ENCODE assay signal across 22 cellular contexts in genomic region chr13:70390064-70390463, GRCh38.
DNase-seq lines count a peak whose midpoint lies in the region; ATAC-seq, FAIRE-seq and TF ChIP-seq lines count a peak whose summit lies in the region.
"Had no signal": no experiment of that assay in that cellular context is flagged by ENCODE, and none has a peak within 500 bp of the region (broad histone marks: within the 10 kb centered on the region; RNA-seq: fewer than 3 reads in every experiment).

No MANE protein-coding gene starts in this region.

- TF ChIP-seq CTCF in 22Rv1 (IDR thresholded peaks at IDR 0.05) (no peak), A549 (IDR thresholded peaks at IDR 0.05) (no peak), HEK293 (tag by site-specific recombination; IDR thresholded peaks at IDR 0.05) (no peak), chondrocyte (IDR thresholded peaks at IDR 0.05) (no peak)

- no peak for DNase-seq in A549 (ENCODE audit: low read depth in 1 of 2, low spot score in 1 of 2)
- peak; percentile 40 for DNase-seq in left kidney (ENCODE audit: low read depth, low spot score)
- no peak for DNase-seq in stimulated activated CD4-positive, alpha-beta T cell treated with anti-CD3 and anti-CD28 coated beads, Interleukin-15, amount 100 ng/mL, for 24 hours
- no peak for DNase-seq in chondrocyte (ENCODE audit: low spot score)
- no peak for DNase-seq in iPS-NIHi11 (ENCODE audit: low spot score)
- DNase-seq: ACHN; BE2C; C1 segment of cervical spinal cord; Caco-2; Calu3; CD4-positive, alpha-beta T cell; CD8-positive, alpha-beta T cell; DMS79 treated with DMSO at 0.1 percent for 48 hours; GF-D8 had no signal

- H3K9me3 ChIP-seq in A549 (no peaks in the 10 kb centered on the region), HEK293 (ENCODE audit: control insufficient read depth, insufficient read depth, low read depth, low read length) (no peaks in the 10 kb centered on the region)
- H3K9me3 ChIP-seq: BE2C, BLaER1, Caco-2 had no signal

- no peaks in the 10 kb centered on the region for H3K36me3 ChIP-seq in HEK293 (ENCODE audit: control insufficient read depth in 2 of 2, insufficient read depth in 1 of 2, low read length in 2 of 2)
- H3K36me3 ChIP-seq: BE2C, BLaER1 had no signal

- no peak for FAIRE-seq in A549 (lab: Jason Lieb, UNC)
- FAIRE-seq: D721Med, G401.6, GM12891, GM19239 had no signal

- TF ChIP-seq EP300 in A549 (IDR thresholded peaks at IDR 0.05): no peak

- H3K4me2 ChIP-seq in A549: no peak overlapping the region
- H3K4me2 ChIP-seq: BLaER1 had no signal

- TF ChIP-seq POLR2A in A549 (IDR thresholded peaks at IDR 0.05; ENCODE audit: low read length): no peak

- no peak for TF ChIP-seq RAD21 in A549 (conservative IDR thresholded peaks at IDR 0.05 in 1 of 2, IDR thresholded peaks at IDR 0.05 in 1 of 2)

- WGBS in A549 (ENCODE audit: missing lambda C conversion rate): 20% methylated on average over 2 of the region's 3 CpGs

- no peaks in the 10 kb centered on the region for H3K27me3 Mint-ChIP-seq in chondrocyte (ENCODE audit: low read depth)
- H3K27me3 Mint-ChIP-seq: CD4-positive, alpha-beta T cell had no signal

- no peaks in the 10 kb centered on the region for H3K4me1 ChIP-seq in A549
- no peaks in the 10 kb centered on the region for H3K4me1 ChIP-seq in HEK293 (ENCODE audit: control insufficient read depth, insufficient read depth, low read length)
- H3K4me1 ChIP-seq: BE2C, BLaER1 had no signal

- H3K4me3 Mint-ChIP-seq in chondrocyte (ENCODE audit: unreplicated experiment): no peak overlapping the region
- H3K4me3 Mint-ChIP-seq: CD4-positive, alpha-beta T cell; CD8-positive, alpha-beta T cell had no signal

- CTCF ChIA-PET in A549 (lab: Yijun Ruan, JAX) (no interaction called here), HEK293 (lab: Yijun Ruan, JAX) (interaction anchor here (0.6 kb wide), 2 partner anchors 10 to 138 kb away, joined by 3 to 5 read pairs; no protein-coding TSS in a partner anchor)

- H3K4me1 Mint-ChIP-seq in chondrocyte (ENCODE audit: low read depth): no peaks in the 10 kb centered on the region

- POLR2A ChIA-PET in A549 (lab: Yijun Ruan, JAX): no interaction called here
- POLR2A ChIA-PET in HEK293 (lab: Yijun Ruan, JAX): no interaction called here

- no peak for ATAC-seq in A549
- no peak for ATAC-seq in HG03159 (IDR thresholded peaks at IDR 0.05; ENCODE audit: unreplicated experiment)
- ATAC-seq: CD8-positive, alpha-beta T cell had no signal

- no peaks in the 10 kb centered on the region for H3K36me3 Mint-ChIP-seq in chondrocyte (ENCODE audit: low read depth)
- H3K36me3 Mint-ChIP-seq: CD8-positive, alpha-beta T cell had no signal

- no peak overlapping the region for H3K27ac Mint-ChIP-seq in chondrocyte (ENCODE audit: unreplicated experiment)
- H3K27ac Mint-ChIP-seq: CD4-positive, alpha-beta T cell; CD8-positive, alpha-beta T cell had no signal

- H3K9me3 Mint-ChIP-seq in chondrocyte (ENCODE audit: low read depth): no peaks in the 10 kb centered on the region

- H3K4me3 ChIP-seq in A549: no peak overlapping the region
- H3K4me3 ChIP-seq in HEK293 (ENCODE audit: low read depth, low read length): no peak overlapping the region
- H3K4me3 ChIP-seq: BLaER1 had no signal

- H3K27ac ChIP-seq in 22Rv1 (peak overlapping the region; percentile 90), A549 (no peak overlapping the region), HEK293 (ENCODE audit: extremely low read depth, low read depth, low read length) (no peak overlapping the region)
- H3K27ac ChIP-seq: BLaER1 had no signal

TF ChIP-seq in A549, 52 proteins besides CTCF, POLR2A, EP300 and RAD21:
- TF ChIP-seq ZFP36 (IDR thresholded peaks at IDR 0.05; ENCODE audit: borderline replicate concordance, partially characterized antibody) (no peak), EHF (CRISPR knock-in tag; IDR thresholded peaks at IDR 0.05) (no peak), RFX5 (IDR thresholded peaks at IDR 0.05) (no peak), ZC3H11A (IDR thresholded peaks at IDR 0.05) (peak; percentile 32; the same call in 1 of the 2 replicates)

TF ChIP-seq in HEK293, 187 proteins besides CTCF, POLR2A, EP300 and RAD21 (continues in another document):
- TF ChIP-seq ZNF510 (tag by site-specific recombination; IDR thresholded peaks at IDR 0.05; ENCODE audit: insufficient replicate concordance) (no peak), ZNF426 (tag by site-specific recombination; IDR thresholded peaks at IDR 0.05) (peak; percentile 56), ZBTB8A (tag by site-specific recombination; IDR thresholded peaks at IDR 0.05) (no peak), HOXA7 (CRISPR knock-in tag; IDR thresholded peaks at IDR 0.05; ENCODE audit: borderline replicate concordance) (no peak), BCL11B (tag by site-specific recombination; IDR thresholded peaks at IDR 0.05; ENCODE audit: low read depth) (no peak), ZSCAN18 (tag by site-specific recombination; IDR thresholded peaks at IDR 0.05) (no peak), PRDM6 (tag by site-specific recombination; IDR thresholded peaks at IDR 0.05) (no peak), ZNF701 (tag by site-specific recombination; IDR thresholded peaks at IDR 0.05) (no peak), ZNF24 (tag by site-specific recombination; IDR thresholded peaks at IDR 0.05) (no peak), ZNF600 (tag by site-specific recombination; IDR thresholded peaks at IDR 0.05) (no peak), ZNF530 (tag by site-specific recombination; IDR thresholded peaks at IDR 0.05; ENCODE audit: low read depth) (no peak), ZNF140 (tag by site-specific recombination; IDR thresholded peaks at IDR 0.05) (0 out of 2 replicates have a peak, but pooled peaks have one; percentile 46), ZNF416 (tag by site-specific recombination; IDR thresholded peaks at IDR 0.05) (no peak), ZNF843 (tag by site-specific recombination; IDR thresholded peaks at IDR 0.05) (no peak), ZNF558 (tag by site-specific recombination; IDR thresholded peaks at IDR 0.05) (no peak), ZNF37A (tag by site-specific recombination; IDR thresholded peaks at IDR 0.05) (no peak)
- TF ChIP-seq, protein P1, sequence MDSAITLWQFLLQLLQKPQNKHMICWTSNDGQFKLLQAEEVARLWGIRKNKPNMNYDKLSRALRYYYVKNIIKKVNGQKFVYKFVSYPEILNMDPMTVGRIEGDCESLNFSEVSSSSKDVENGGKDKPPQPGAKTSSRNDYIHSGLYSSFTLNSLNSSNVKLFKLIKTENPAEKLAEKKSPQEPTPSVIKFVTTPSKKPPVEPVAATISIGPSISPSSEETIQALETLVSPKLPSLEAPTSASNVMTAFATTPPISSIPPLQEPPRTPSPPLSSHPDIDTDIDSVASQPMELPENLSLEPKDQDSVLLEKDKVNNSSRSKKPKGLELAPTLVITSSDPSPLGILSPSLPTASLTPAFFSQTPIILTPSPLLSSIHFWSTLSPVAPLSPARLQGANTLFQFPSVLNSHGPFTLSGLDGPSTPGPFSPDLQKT (IDR thresholded peaks at IDR 0.05; ENCODE audit: borderline replicate concordance, low read depth, low read length): no peak
- TF ChIP-seq, protein P2, sequence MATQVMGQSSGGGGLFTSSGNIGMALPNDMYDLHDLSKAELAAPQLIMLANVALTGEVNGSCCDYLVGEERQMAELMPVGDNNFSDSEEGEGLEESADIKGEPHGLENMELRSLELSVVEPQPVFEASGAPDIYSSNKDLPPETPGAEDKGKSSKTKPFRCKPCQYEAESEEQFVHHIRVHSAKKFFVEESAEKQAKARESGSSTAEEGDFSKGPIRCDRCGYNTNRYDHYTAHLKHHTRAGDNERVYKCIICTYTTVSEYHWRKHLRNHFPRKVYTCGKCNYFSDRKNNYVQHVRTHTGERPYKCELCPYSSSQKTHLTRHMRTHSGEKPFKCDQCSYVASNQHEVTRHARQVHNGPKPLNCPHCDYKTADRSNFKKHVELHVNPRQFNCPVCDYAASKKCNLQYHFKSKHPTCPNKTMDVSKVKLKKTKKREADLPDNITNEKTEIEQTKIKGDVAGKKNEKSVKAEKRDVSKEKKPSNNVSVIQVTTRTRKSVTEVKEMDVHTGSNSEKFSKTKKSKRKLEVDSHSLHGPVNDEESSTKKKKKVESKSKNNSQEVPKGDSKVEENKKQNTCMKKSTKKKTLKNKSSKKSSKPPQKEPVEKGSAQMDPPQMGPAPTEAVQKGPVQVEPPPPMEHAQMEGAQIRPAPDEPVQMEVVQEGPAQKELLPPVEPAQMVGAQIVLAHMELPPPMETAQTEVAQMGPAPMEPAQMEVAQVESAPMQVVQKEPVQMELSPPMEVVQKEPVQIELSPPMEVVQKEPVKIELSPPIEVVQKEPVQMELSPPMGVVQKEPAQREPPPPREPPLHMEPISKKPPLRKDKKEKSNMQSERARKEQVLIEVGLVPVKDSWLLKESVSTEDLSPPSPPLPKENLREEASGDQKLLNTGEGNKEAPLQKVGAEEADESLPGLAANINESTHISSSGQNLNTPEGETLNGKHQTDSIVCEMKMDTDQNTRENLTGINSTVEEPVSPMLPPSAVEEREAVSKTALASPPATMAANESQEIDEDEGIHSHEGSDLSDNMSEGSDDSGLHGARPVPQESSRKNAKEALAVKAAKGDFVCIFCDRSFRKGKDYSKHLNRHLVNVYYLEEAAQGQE (tag by site-specific recombination; IDR thresholded peaks at IDR 0.05): 0 out of 2 replicates have a peak, but pooled peaks have one; percentile 22
